In the genomic region with DNA sequence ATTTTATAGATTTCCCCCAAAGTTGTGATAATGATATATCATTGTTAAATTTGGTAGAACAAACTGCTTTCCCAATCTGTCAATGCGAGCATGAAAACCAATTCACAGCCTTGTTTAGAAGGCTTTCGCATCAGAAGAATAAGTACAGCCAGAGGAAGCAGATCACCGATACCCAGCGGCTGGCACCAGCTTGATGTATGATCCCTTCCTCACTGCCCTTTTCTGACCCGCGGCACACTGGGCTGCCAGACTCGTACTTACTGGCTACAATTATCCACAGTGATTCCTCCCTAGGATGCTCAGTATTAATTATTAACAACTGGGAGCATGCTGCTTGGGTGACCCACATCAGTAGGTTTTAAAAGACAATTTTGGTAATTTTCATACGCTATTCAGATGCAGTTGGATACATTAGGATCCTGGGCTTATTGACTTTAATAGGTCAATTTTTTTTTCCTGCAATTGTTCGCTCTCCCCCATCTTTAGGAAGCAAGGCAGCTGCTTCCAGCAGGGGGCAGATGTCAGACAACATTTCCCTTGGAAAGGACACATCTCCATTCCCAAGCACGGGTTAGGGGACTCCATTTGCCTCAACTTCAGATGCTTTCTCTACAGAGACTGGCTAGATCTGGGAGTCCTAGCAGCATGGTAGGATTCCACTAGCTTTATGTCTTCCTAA, we compare ENCODE assay signal across 1 cellular context.
TF ChIP-seq lines count a peak whose summit lies in the region.

No MANE protein-coding gene starts in this region.

TF ChIP-seq in HepG2, 621 proteins besides CTCF, POLR2A, EP300 and RAD21 (continued from another document):
- TF ChIP-seq SMC3 (IDR thresholded peaks at IDR 0.05; ENCODE audit: low read length) (peak; percentile 78), ARID2 (CRISPR knock-in tag; IDR thresholded peaks at IDR 0.05; ENCODE audit: borderline replicate concordance) (no peak), STAG1 (CRISPR knock-in tag; IDR thresholded peaks at IDR 0.05) (peak; percentile 58)
TF ChIP-seq in HepG2: peak in this region for 4.
